ENCODE assay signal across 30 cellular contexts in genomic region chr10:2144584-2144983, GRCh38.
"Had no signal": no experiment of that assay in that cellular context is flagged by ENCODE, and none has a peak within 500 bp of the region (broad histone marks: within the 10 kb centered on the region; RNA-seq: fewer than 3 reads in every experiment).

No MANE protein-coding gene starts in this region.

- H3K4me1 ChIP-seq: ascending aorta, breast epithelium, esophagus squamous epithelium, gastroesophageal sphincter had no signal

- DNase-seq: activated CD4-positive, alpha-beta memory T cell treated with anti-CD3 and anti-CD28 coated beads, Interleukin-2, amount 10 ng/mL, durations not matched to agents 7 days and 5 days; activated CD4-positive, alpha-beta T cell treated with anti-CD3 and anti-CD28 coated beads for 1 hour; activated CD4-positive, alpha-beta T cell treated with anti-CD3 and anti-CD28 coated beads for 4 hours; activated CD4-positive, alpha-beta T cell treated with anti-CD3 and anti-CD28 coated beads, Interleukin-2, amount 10 ng/mL, durations not matched to agents 7 days and 5 days; activated CD4-positive, alpha-beta T cell treated with anti-CD3 and anti-CD28 coated beads, Interleukin-2, amount 50 U/mL, for 4 hours; activated CD8-positive, alpha-beta memory T cell treated with anti-CD3 and anti-CD28 coated beads, Interleukin-2, amount 50 U/mL, for 48 hours; activated gamma-delta T cell; activated naive CD4-positive, alpha-beta T cell; activated naive CD4-positive, alpha-beta T cell treated with anti-CD3 and anti-CD28 coated beads, Interleukin-2, amount 10 ng/mL, durations not matched to agents 7 days and 5 days; activated naive CD8-positive, alpha-beta T cell treated with anti-CD3 and anti-CD28 coated beads, Interleukin-2, amount 10 ng/mL, durations not matched to agents 7 days and 5 days; activated T-cell treated with anti-CD3 and anti-CD28 coated beads for 4 hours; activated T-cell treated with anti-CD3 and anti-CD28 coated beads, Interleukin-2, amount 50 U/mL, for 24 hours; activated T-cell treated with anti-CD3 and anti-CD28 coated beads, Interleukin-2, amount 50 U/mL, for 72 hours; dorsolateral prefrontal cortex; effector memory CD4-positive, alpha-beta T cell; esophagus squamous epithelium; foreskin melanocyte; T-helper 1 cell; T-helper 17 cell had no signal

- H3K4me1 Mint-ChIP-seq: activated CD4-positive, alpha-beta memory T cell treated with anti-CD3 and anti-CD28 coated beads, Interleukin-2, amount 10 ng/mL, durations not matched to agents 7 days and 5 days; activated CD4-positive, alpha-beta T cell treated with anti-CD3 and anti-CD28 coated beads, Interleukin-2, amount 10 ng/mL, durations not matched to agents 7 days and 5 days; activated naive CD4-positive, alpha-beta T cell treated with anti-CD3 and anti-CD28 coated beads, Interleukin-2, amount 10 ng/mL, durations not matched to agents 7 days and 5 days; activated naive CD8-positive, alpha-beta T cell treated with anti-CD3 and anti-CD28 coated beads, Interleukin-2, amount 10 ng/mL, durations not matched to agents 7 days and 5 days; central memory CD8-positive, alpha-beta T cell had no signal

- H3K27me3 Mint-ChIP-seq: activated CD4-positive, alpha-beta memory T cell treated with anti-CD3 and anti-CD28 coated beads, Interleukin-2, amount 10 ng/mL, durations not matched to agents 7 days and 5 days; activated naive CD4-positive, alpha-beta T cell treated with anti-CD3 and anti-CD28 coated beads, Interleukin-2, amount 10 ng/mL, durations not matched to agents 7 days and 5 days; activated naive CD8-positive, alpha-beta T cell treated with anti-CD3 and anti-CD28 coated beads, Interleukin-2, amount 10 ng/mL, durations not matched to agents 7 days and 5 days; dendritic cell treated with granulocyte-macrophage colony-stimulating factor and Interleukin-4, amounts not matched to agents 40 ng/mL and 50 ng/mL, for 4 days had no signal

- ATAC-seq: activated naive CD4-positive, alpha-beta T cell treated with anti-CD3 and anti-CD28 coated beads, Interleukin-2, amount 50 U/mL, for 72 hours; activated T-cell treated with anti-CD3 and anti-CD28 coated beads, Interleukin-2, amount 50 U/mL, for 72 hours; gastroesophageal sphincter; T-helper 17 cell; WTC11 had no signal

- H3K36me3 ChIP-seq: ascending aorta, breast epithelium, esophagus squamous epithelium, gastroesophageal sphincter had no signal

- H3K27ac Mint-ChIP-seq: activated CD4-positive, alpha-beta memory T cell treated with anti-CD3 and anti-CD28 coated beads, Interleukin-2, amount 10 ng/mL, durations not matched to agents 7 days and 5 days; activated CD4-positive, alpha-beta T cell treated with anti-CD3 and anti-CD28 coated beads, Interleukin-2, amount 10 ng/mL, durations not matched to agents 7 days and 5 days; activated naive CD4-positive, alpha-beta T cell treated with anti-CD3 and anti-CD28 coated beads, Interleukin-2, amount 10 ng/mL, durations not matched to agents 7 days and 5 days; activated naive CD4-positive, alpha-beta T cell treated with anti-CD3 and anti-CD28 coated beads, Interleukin-2, amount 50 U/mL, for 72 hours; activated naive CD8-positive, alpha-beta T cell treated with anti-CD3 and anti-CD28 coated beads, Interleukin-2, amount 10 ng/mL, durations not matched to agents 7 days and 5 days; activated T-cell treated with anti-CD3 and anti-CD28 coated beads, Interleukin-2, amount 50 U/mL, for 24 hours; activated T-cell treated with anti-CD3 and anti-CD28 coated beads, Interleukin-2, amount 50 U/mL, for 72 hours; brain; dendritic cell treated with granulocyte-macrophage colony-stimulating factor and Interleukin-4, amounts not matched to agents 40 ng/mL and 50 ng/mL, for 4 days; T-helper 17 cell; T-helper 2 cell treated with Interferon-gamma antibody and Interleukin-4, amounts not matched to agents 5 μg/mL and 100 μg/mL, for 36 hours; WTC11 had no signal

- H3K27ac ChIP-seq: ascending aorta, breast epithelium, coronary artery, dorsolateral prefrontal cortex, esophagus squamous epithelium, gastroesophageal sphincter, VCaP had no signal

- H3K9me3 Mint-ChIP-seq: activated CD4-positive, alpha-beta memory T cell treated with anti-CD3 and anti-CD28 coated beads, Interleukin-2, amount 10 ng/mL, durations not matched to agents 7 days and 5 days; activated CD4-positive, alpha-beta T cell treated with anti-CD3 and anti-CD28 coated beads, Interleukin-2, amount 10 ng/mL, durations not matched to agents 7 days and 5 days; activated naive CD4-positive, alpha-beta T cell treated with anti-CD3 and anti-CD28 coated beads, Interleukin-2, amount 10 ng/mL, durations not matched to agents 7 days and 5 days; activated naive CD4-positive, alpha-beta T cell treated with anti-CD3 and anti-CD28 coated beads, Interleukin-2, amount 50 U/mL, for 72 hours; activated naive CD8-positive, alpha-beta T cell treated with anti-CD3 and anti-CD28 coated beads, Interleukin-2, amount 10 ng/mL, durations not matched to agents 7 days and 5 days; activated T-cell treated with anti-CD3 and anti-CD28 coated beads, Interleukin-2, amount 50 U/mL, for 24 hours; activated T-cell treated with anti-CD3 and anti-CD28 coated beads, Interleukin-2, amount 50 U/mL, for 72 hours; central memory CD8-positive, alpha-beta T cell; dendritic cell treated with granulocyte-macrophage colony-stimulating factor and Interleukin-4, amounts not matched to agents 40 ng/mL and 50 ng/mL, for 4 days; T-helper 2 cell treated with Interferon-gamma antibody and Interleukin-4, amounts not matched to agents 5 μg/mL and 100 μg/mL, for 36 hours; WTC11 had no signal

- H3K4me3 ChIP-seq: ascending aorta, breast epithelium, coronary artery, dorsolateral prefrontal cortex, esophagus squamous epithelium, gastroesophageal sphincter had no signal

- H3K4me3 Mint-ChIP-seq: activated CD4-positive, alpha-beta memory T cell treated with anti-CD3 and anti-CD28 coated beads, Interleukin-2, amount 10 ng/mL, durations not matched to agents 7 days and 5 days; activated CD4-positive, alpha-beta T cell treated with anti-CD3 and anti-CD28 coated beads, Interleukin-2, amount 10 ng/mL, durations not matched to agents 7 days and 5 days; activated naive CD4-positive, alpha-beta T cell treated with anti-CD3 and anti-CD28 coated beads, Interleukin-2, amount 10 ng/mL, durations not matched to agents 7 days and 5 days; activated naive CD8-positive, alpha-beta T cell treated with anti-CD3 and anti-CD28 coated beads, Interleukin-2, amount 10 ng/mL, durations not matched to agents 7 days and 5 days; activated T-cell treated with anti-CD3 and anti-CD28 coated beads, Interleukin-2, amount 50 U/mL, for 24 hours; activated T-cell treated with anti-CD3 and anti-CD28 coated beads, Interleukin-2, amount 50 U/mL, for 72 hours; brain; central memory CD8-positive, alpha-beta T cell; dendritic cell treated with granulocyte-macrophage colony-stimulating factor and Interleukin-4, amounts not matched to agents 40 ng/mL and 50 ng/mL, for 4 days; T-helper 17 cell; T-helper 2 cell treated with Interferon-gamma antibody and Interleukin-4, amounts not matched to agents 5 μg/mL and 100 μg/mL, for 36 hours; WTC11 had no signal

- H3K27me3 ChIP-seq: ascending aorta, breast epithelium had no signal

- H3K36me3 Mint-ChIP-seq: activated naive CD4-positive, alpha-beta T cell treated with anti-CD3 and anti-CD28 coated beads, Interleukin-2, amount 10 ng/mL, durations not matched to agents 7 days and 5 days; activated naive CD4-positive, alpha-beta T cell treated with anti-CD3 and anti-CD28 coated beads, Interleukin-2, amount 50 U/mL, for 72 hours; activated naive CD8-positive, alpha-beta T cell treated with anti-CD3 and anti-CD28 coated beads, Interleukin-2, amount 10 ng/mL, durations not matched to agents 7 days and 5 days; brain; WTC11 had no signal

- H3K9me3 ChIP-seq: ascending aorta, breast epithelium, esophagus squamous epithelium, gastroesophageal sphincter had no signal
